ENCODE assay signal across 28 cellular contexts in the genomic region with DNA sequence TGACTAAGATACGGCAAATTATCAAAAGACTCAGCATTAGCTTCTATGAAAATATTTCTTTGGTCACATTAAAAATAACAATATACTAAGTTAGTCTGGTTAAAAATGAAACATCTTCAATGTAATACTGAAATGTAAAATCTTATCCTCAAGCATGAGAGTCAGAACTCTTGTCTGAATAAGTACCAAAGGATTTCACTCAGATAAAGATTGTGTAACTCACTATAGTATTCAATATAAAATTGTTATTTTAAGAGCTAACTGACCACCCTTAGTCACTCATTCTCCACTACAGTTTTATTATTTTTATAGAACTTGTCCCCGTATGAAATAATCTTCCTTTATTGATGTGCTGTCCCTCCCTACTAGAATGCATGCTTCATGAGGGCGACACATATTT.
DNase-seq lines count a peak whose midpoint lies in the region; ATAC-seq, FAIRE-seq and TF ChIP-seq lines count a peak whose summit lies in the region.
"Had no signal": no experiment of that assay in that cellular context is flagged by ENCODE, and none has a peak within 500 bp of the region (broad histone marks: within the 10 kb centered on the region; RNA-seq: fewer than 3 reads in every experiment).

No MANE protein-coding gene starts in this region.

- no peak for TF ChIP-seq POLR2A in H54 (IDR thresholded peaks at IDR 0.05; ENCODE audit: low read depth, low read length)

- H3K36me3 ChIP-seq in ACC112 (ENCODE audit: insufficient read depth, low read length) (no peaks in the 10 kb centered on the region), osteoblast (ENCODE audit: insufficient read depth, low read length) (no peaks in the 10 kb centered on the region)

- H3K79me2 ChIP-seq in ACC112 (ENCODE audit: control insufficient read depth, insufficient read depth, low read length, unreplicated experiment) = no peaks in the 10 kb centered on the region
- H3K79me2 ChIP-seq in osteoblast (ENCODE audit: insufficient read depth, low read length) = no peaks in the 10 kb centered on the region

- H3K27ac Mint-ChIP-seq in chondrocyte (ENCODE audit: unreplicated experiment) = peak overlapping the region; percentile 28
- H3K27ac Mint-ChIP-seq: CD8-positive, alpha-beta T cell had no signal

- TF ChIP-seq CTCF in chondrocyte (IDR thresholded peaks at IDR 0.05) = no peak
- TF ChIP-seq CTCF in osteoblast (IDR thresholded peaks at IDR 0.05; ENCODE audit: extremely low read depth, low read depth, low read length) = no peak

- no peak overlapping the region for H3K4me3 Mint-ChIP-seq in chondrocyte (ENCODE audit: unreplicated experiment)
- H3K4me3 Mint-ChIP-seq: CD8-positive, alpha-beta T cell had no signal

- no peaks in the 10 kb centered on the region for H3K27me3 Mint-ChIP-seq in chondrocyte (ENCODE audit: low read depth)

- H2AFZ ChIP-seq in ACC112 (ENCODE audit: low read length, unreplicated experiment) (no peak overlapping the region), osteoblast (ENCODE audit: low read length) (no peak overlapping the region)

- H4K20me1 ChIP-seq in osteoblast (ENCODE audit: insufficient read depth, low read length) = no peaks in the 10 kb centered on the region

- H3K4me2 ChIP-seq in osteoblast (ENCODE audit: insufficient read depth, low read length) = peak overlapping the region; percentile 46

- H3K4me3 ChIP-seq in ACC112 (ENCODE audit: low read depth, low read length) (no peak overlapping the region), osteoblast (ENCODE audit: insufficient read depth, low read length) (no peak overlapping the region)

- H3K27me3 ChIP-seq in ACC112 (ENCODE audit: insufficient read depth, low read length) = no peaks in the 10 kb centered on the region
- H3K27me3 ChIP-seq in osteoblast (ENCODE audit: insufficient read depth, low read length) = no peaks in the 10 kb centered on the region

- H3K9me3 ChIP-seq in osteoblast (ENCODE audit: low read depth, low read length) = no peaks in the 10 kb centered on the region

- H3K9me3 Mint-ChIP-seq in chondrocyte (ENCODE audit: low read depth) = no peaks in the 10 kb centered on the region
- H3K9me3 Mint-ChIP-seq: CD8-positive, alpha-beta T cell had no signal

- peak overlapping the region; percentile 37 for H3K27ac ChIP-seq in ACC112 (ENCODE audit: low read depth, low read length)
- H3K27ac ChIP-seq in osteoblast (ENCODE audit: low read depth, low read length) = peak overlapping the region; percentile 53
- H3K27ac ChIP-seq: 22Rv1, HL-60 had no signal

- ATAC-seq in HG03439 (IDR thresholded peaks at IDR 0.05; ENCODE audit: unreplicated experiment) (no peak), HG03565 (IDR thresholded peaks at IDR 0.05; ENCODE audit: unreplicated experiment) (no peak)
- ATAC-seq: CD8-positive, alpha-beta T cell; HepG2; SK-N-SH treated with all-trans-retinoic acid at 6 μM for 48 hours had no signal

- no peaks in the 10 kb centered on the region for H3K36me3 Mint-ChIP-seq in chondrocyte (ENCODE audit: low read depth)
- H3K36me3 Mint-ChIP-seq: CD8-positive, alpha-beta T cell had no signal

- H3K4me1 ChIP-seq in ACC112 (ENCODE audit: control insufficient read depth, insufficient read depth, low read length, unreplicated experiment) (peaks cover 39% of the 10 kb centered on the region), osteoblast (ENCODE audit: insufficient read depth, low read length) (peaks cover 30% of the 10 kb centered on the region)

- FAIRE-seq in H54 (lab: Jason Lieb, UNC) = no peak
- FAIRE-seq: GM18507, HepG2 had no signal

- peak; percentile 31 for DNase-seq in NCI-H226
- DNase-seq in chondrocyte (ENCODE audit: low spot score) = no peak
- no peak for DNase-seq in osteoblast (ENCODE audit: insufficient read length, low spot score, missing footprints)
- DNase-seq in activated T-cell treated with anti-CD3 and anti-CD28 coated beads for 4 hours = no peak
- no peak for DNase-seq in H54 (ENCODE audit: insufficient read length, low spot score)
- DNase-seq: AML-193; C1 segment of cervical spinal cord; CD8-positive, alpha-beta T cell; DMS153; GDM1; KBM-7; MM.1S; NCI-H1048; NCI-H1436; NCI-H2029; NCI-H2227 treated with DMSO at 0.1 percent for 48 hours; NCI-H524; NCI-H774; NK-92 treated with Interleukin-12 subunit alpha and Interleukin-12 subunit beta, amount 100 ng/mL, for 24 hours; SIG-M5 had no signal

- H3K4me1 Mint-ChIP-seq in chondrocyte (ENCODE audit: low read depth) = peaks cover 38% of the 10 kb centered on the region
